ENCODE assay signal across 20 cellular contexts in genomic region chr6:118789419-118789818, GRCh38.
A peak's percentile ranks its signal among the peaks of the same experiment; 100 is the strongest.
DNase-seq lines count a peak whose midpoint lies in the region; ATAC-seq and TF ChIP-seq lines count a peak whose summit lies in the region.
"Had no signal": no experiment of that assay in that cellular context is flagged by ENCODE, and none has a peak within 500 bp of the region (broad histone marks: within the 10 kb centered on the region; RNA-seq: fewer than 3 reads in every experiment).

No MANE protein-coding gene starts in this region.

- H3K27ac Mint-ChIP-seq in CD8-positive, alpha-beta T cell: peak overlapping the region; percentile 79
- no peak overlapping the region for H3K27ac Mint-ChIP-seq in H9
- no peak overlapping the region for H3K27ac Mint-ChIP-seq in osteocyte (ENCODE audit: unreplicated experiment)

- no peak overlapping the region for H3K14ac ChIP-seq in H9 (ENCODE audit: insufficient read depth, low read length)

- no peak for TF ChIP-seq CTCF in CD8-positive, alpha-beta T cell (IDR thresholded peaks at IDR 0.05)
- TF ChIP-seq CTCF in H9 (conservative IDR thresholded peaks at IDR 0.05) (no peak), osteocyte (IDR thresholded peaks at IDR 0.05) (no peak)

- H2BK20ac ChIP-seq in H9 (ENCODE audit: low read depth, low read length, poor library complexity, severe bottlenecking): no peak overlapping the region

- H4K20me1 ChIP-seq in H9 (ENCODE audit: control insufficient read depth, insufficient read depth, insufficient read length): no peaks in the 10 kb centered on the region

- H3K9me3 ChIP-seq in CD8-positive, alpha-beta T cell (ENCODE audit: low read length): no peaks in the 10 kb centered on the region
- no peaks in the 10 kb centered on the region for H3K9me3 ChIP-seq in H9 (ENCODE audit: control insufficient read depth, low read depth, low read length)
- no peaks in the 10 kb centered on the region for H3K9me3 ChIP-seq in effector memory CD4-positive, alpha-beta T cell (ENCODE audit: control insufficient read depth, low read length)

- peaks cover 6% of the 10 kb centered on the region for H3K9me3 Mint-ChIP-seq in CD8-positive, alpha-beta T cell
- peaks cover 5 to 6% of the 10 kb centered on the region in 2 experiments; a peak in 3 of 5 replicates for H3K9me3 Mint-ChIP-seq in H9
- peaks cover 9% of the 10 kb centered on the region for H3K9me3 Mint-ChIP-seq in osteocyte (ENCODE audit: unreplicated experiment)

- no peaks in the 10 kb centered on the region for H3K79me1 ChIP-seq in H9 (ENCODE audit: insufficient read depth, low read depth, low read length, poor library complexity, severe bottlenecking)

- H3K4me3 ChIP-seq in CD8-positive, alpha-beta T cell (ENCODE audit: low read depth, low read length): no peak overlapping the region
- no peak overlapping the region for H3K4me3 ChIP-seq in effector memory CD4-positive, alpha-beta T cell (ENCODE audit: insufficient read depth, low read depth, low read length, poor library complexity, severe bottlenecking)

- H2AFZ ChIP-seq in H9 (ENCODE audit: low read length): no peak overlapping the region

- H3K36me3 ChIP-seq in CD8-positive, alpha-beta T cell (ENCODE audit: insufficient read depth, low read length): no peaks in the 10 kb centered on the region
- no peaks in the 10 kb centered on the region for H3K36me3 ChIP-seq in effector memory CD4-positive, alpha-beta T cell (ENCODE audit: control insufficient read depth, insufficient read depth, low read length)

- no peaks in the 10 kb centered on the region for H3K27me3 Mint-ChIP-seq in CD8-positive, alpha-beta T cell (ENCODE audit: low read depth)
- H3K27me3 Mint-ChIP-seq in H9 (ENCODE audit: low read depth) (no peaks in the 10 kb centered on the region), osteocyte (ENCODE audit: unreplicated experiment) (no peaks in the 10 kb centered on the region)

- CTCF ChIA-PET in CD8-positive, alpha-beta T cell (lab: Charles Lee): interaction anchor here (0.9 to 3.6 kb wide), 7 partner anchors 9 to 224 kb away, joined by 3 to 19 read pairs (median 6); no protein-coding TSS in a partner anchor

- no peak overlapping the region for H2BK15ac ChIP-seq in H9 (ENCODE audit: low read depth, low read length)

- no peak overlapping the region for H3T11ph ChIP-seq in H9 (ENCODE audit: low read length)

- H3K27me3 ChIP-seq in CD8-positive, alpha-beta T cell (ENCODE audit: insufficient read depth, low read length): no peaks in the 10 kb centered on the region
- no peaks in the 10 kb centered on the region for H3K27me3 ChIP-seq in H9 (ENCODE audit: insufficient read depth, low read length)
- no peaks in the 10 kb centered on the region for H3K27me3 ChIP-seq in effector memory CD4-positive, alpha-beta T cell (replicated peaks; ENCODE audit: control insufficient read depth, insufficient read depth, low read length, poor library complexity, severe bottlenecking)

- no peak overlapping the region for H2BK120ac ChIP-seq in H9 (ENCODE audit: low read depth, low read length, poor library complexity, severe bottlenecking)

- peaks cover 31% of the 10 kb centered on the region for H3K4me1 Mint-ChIP-seq in CD8-positive, alpha-beta T cell (ENCODE audit: low read depth)
- peaks cover 6 to 7% of the 10 kb centered on the region in 2 experiments; a peak in 3 of 4 replicates for H3K4me1 Mint-ChIP-seq in H9
- H3K4me1 Mint-ChIP-seq in osteocyte (ENCODE audit: unreplicated experiment): peaks cover 3% of the 10 kb centered on the region

- no peak overlapping the region for H4K91ac ChIP-seq in H9 (ENCODE audit: insufficient read length, low read depth, low read length)

- peaks cover 13% of the 10 kb centered on the region for H3K4me1 ChIP-seq in CD8-positive, alpha-beta T cell (ENCODE audit: insufficient read depth, low read length)
- H3K4me1 ChIP-seq in H9 (ENCODE audit: insufficient read depth, low read length): no peaks in the 10 kb centered on the region; the same call in 1 of the 2 replicates
- H3K4me1 ChIP-seq in effector memory CD4-positive, alpha-beta T cell (ENCODE audit: control insufficient read depth, insufficient read depth, low read length, poor library complexity, severe bottlenecking): peaks cover 13% of the 10 kb centered on the region

- POLR2A ChIA-PET in CD8-positive, alpha-beta T cell (lab: Charles Lee): interaction anchor here (1.5 kb wide), 1 partner anchor 11 kb away, joined by 5 read pairs; no protein-coding TSS in a partner anchor

- no peak overlapping the region for H3K23ac ChIP-seq in H9 (ENCODE audit: insufficient read length, low read depth, low read length)

- no peak overlapping the region for H3K4me3 Mint-ChIP-seq in CD8-positive, alpha-beta T cell
- H3K4me3 Mint-ChIP-seq in H9 (no peak overlapping the region), osteocyte (ENCODE audit: unreplicated experiment) (no peak overlapping the region)

- no peak overlapping the region for H3K4ac ChIP-seq in H9 (ENCODE audit: low read depth, low read length)

- no CpG with 5 or more reads among the region's 5 CpGs for WGBS in H9 (ENCODE audit: extremely low coverage, insufficient read length, low lambda C conversion rate)

- H3K36me3 Mint-ChIP-seq in CD8-positive, alpha-beta T cell: peaks cover 2% of the 10 kb centered on the region
- H3K36me3 Mint-ChIP-seq in H9 (ENCODE audit: insufficient read depth in 1 of 3, low read depth in 3 of 3) (peaks cover 0 to 8% (median 2%) of the 10 kb centered on the region in 3 experiments; a peak in 2 of 7 replicates), osteocyte (ENCODE audit: unreplicated experiment) (no peaks in the 10 kb centered on the region)

- H3K4me2 ChIP-seq in H9 (ENCODE audit: insufficient read depth, insufficient read length, low read length): no peak overlapping the region

- H2BK12ac ChIP-seq in H9 (ENCODE audit: insufficient read length, low read depth, low read length): no peak overlapping the region

- no peak overlapping the region for H2AK5ac ChIP-seq in H9 (ENCODE audit: insufficient read length, low read length)

- ATAC-seq in CD8-positive, alpha-beta T cell: no peak
- ATAC-seq: PC-3, SK-N-SH treated with all-trans-retinoic acid at 6 μM for 48 hours had no signal

- H3K56ac ChIP-seq in H9 (ENCODE audit: insufficient read length, low read depth, low read length): no peak overlapping the region

- H4K8ac ChIP-seq in H9 (replicated peaks; ENCODE audit: insufficient read length, low read depth, low read length): no peak overlapping the region

- no peak overlapping the region for H3K27ac ChIP-seq in CD8-positive, alpha-beta T cell (ENCODE audit: low read depth, low read length)
- H3K27ac ChIP-seq in H9 (ENCODE audit: insufficient read length, low read depth, low read length): no peak overlapping the region
- peak overlapping the region; percentile 9 for H3K27ac ChIP-seq in effector memory CD4-positive, alpha-beta T cell (ENCODE audit: insufficient read depth, low read length, poor library complexity, severe bottlenecking)
- H3K27ac ChIP-seq: C4-2B had no signal

- intact Hi-C loops in CD8-positive, alpha-beta T cell (cut with DNase I, micrococcal nuclease): no loop called here

- no peak for DNase-seq in CD8-positive, alpha-beta T cell
- DNase-seq in H9 (peak; percentile 9), osteocyte (ENCODE audit: extremely low spot score, unreplicated experiment) (peak; percentile 62), inferior parietal cortex (ENCODE audit: extremely low spot score) (no peak), NCI-H748 treated with DMSO at 0.1 percent for 48 hours (lab: John Stamatoyannopoulos, UW) (no peak)
- DNase-seq in effector memory CD4-positive, alpha-beta T cell: no peak
- no peak for DNase-seq in activated CD4-positive, alpha-beta T cell treated with anti-CD3 and anti-CD28 coated beads, Interleukin-2, amount 50 U/mL, for 1 hour
- DNase-seq: ACHN, AML-193, Calu3, GOT3, NCI-H1092 treated with DMSO at 0.1 percent for 48 hours, NCI-H146, NCI-H2081 treated with DMSO at 0.1 percent for 48 hours, NCI-H510A, NCI-H774, PC-3, SIG-M5 had no signal

- no peak overlapping the region for H3K18ac ChIP-seq in H9 (ENCODE audit: insufficient read length, low read depth, low read length)

- no peak overlapping the region for H2BK5ac ChIP-seq in H9 (ENCODE audit: insufficient read length, low read length)

- H3K23me2 ChIP-seq in H9 (ENCODE audit: insufficient read length, low read depth, low read length, poor library complexity, severe bottlenecking): no peaks in the 10 kb centered on the region

- no peak overlapping the region for H3K9ac ChIP-seq in H9 (ENCODE audit: extremely low read depth, insufficient read length, low read length)

- H4K5ac ChIP-seq in H9 (ENCODE audit: insufficient read length, low read depth, low read length): no peak overlapping the region

- no peaks in the 10 kb centered on the region for H3K79me2 ChIP-seq in H9 (ENCODE audit: insufficient read depth, low read length)

Comparison
In these comparisons a context has a peak if more than half of its experiments do, and no peak if none do; other contexts are left out.
1. DNase-seq: peak in H9 (single experiment) and osteocyte (single experiment); none in CD8-positive, alpha-beta T cell (0 of 7), effector memory CD4-positive, alpha-beta T cell (0 of 3), inferior parietal cortex (single experiment), activated CD4-positive, alpha-beta T cell treated with anti-CD3 and anti-CD28 coated beads, Interleukin-2, amount 50 U/mL, for 1 hour (single experiment) and NCI-H748 treated with DMSO at 0.1 percent for 48 hours (single experiment).